ENCODE assay signal across 16 cellular contexts in genomic region chr1:211783897-211784296, GRCh38. TPM values are rescaled to one million over a fixed set of nuclear protein-coding genes. Genes with fewer than 3 reads are reported as not detected.
DNase-seq lines count a peak whose midpoint lies in the region; ATAC-seq and TF ChIP-seq lines count a peak whose summit lies in the region.
"Had no signal": no experiment of that assay in that cellular context is flagged by ENCODE, and none has a peak within 500 bp of the region (broad histone marks: within the 10 kb centered on the region; RNA-seq: fewer than 3 reads in every experiment).

No MANE protein-coding gene starts in this region.

- no peaks in the 10 kb centered on the region for H3K27me3 ChIP-seq in CD8-positive, alpha-beta memory T cell (ENCODE audit: insufficient read depth, low read length, poor library complexity, severe bottlenecking)
- no peaks in the 10 kb centered on the region for H3K27me3 ChIP-seq in colonic mucosa
- no peaks in the 10 kb centered on the region for H3K27me3 ChIP-seq in left ventricle myocardium inferior (ENCODE audit: low read depth)
- H3K27me3 ChIP-seq: tibial nerve had no signal

- ATAC-seq in mucosa of descending colon, result peak; percentile 99
- ATAC-seq: stimulated activated naive B cell treated with anti-CD40 and anti-IgM and Interleukin-4, amounts not matched to agents 10 μg/mL and 1 μg/mL and 100 μg/mL, for 72 hours had no signal

- H3K9me3 Mint-ChIP-seq in CD8-positive, alpha-beta memory T cell, result no peaks in the 10 kb centered on the region
- H3K9me3 Mint-ChIP-seq in Calu3 (ENCODE audit: low read depth, unreplicated experiment), result no peaks in the 10 kb centered on the region
- H3K9me3 Mint-ChIP-seq in activated T-cell treated with anti-CD3 and anti-CD28 coated beads, Interleukin-2, amount 50 U/mL, for 24 hours, result no peaks in the 10 kb centered on the region
- H3K9me3 Mint-ChIP-seq: activated CD4-positive, alpha-beta T cell treated with anti-CD3 and anti-CD28 coated beads, Interleukin-2, amount 10 ng/mL, durations not matched to agents 24 days and 14 days; stimulated activated naive B cell treated with anti-CD40 and anti-IgM and Interleukin-4, amounts not matched to agents 10 μg/mL and 1 μg/mL and 100 μg/mL, for 72 hours had no signal

- no TSS peak for BruUV-seq in Calu3 (replicated peaks; lab: Mats Ljungman, UMichigan)

- CTCF ChIA-PET in CD8-positive, alpha-beta memory T cell (lab: Charles Lee), result interaction anchor here (1.3 kb wide), 1 partner anchor 10 kb away, joined by 3 read pairs; no protein-coding TSS in a partner anchor
- CTCF ChIA-PET in Calu3 (lab: Charles Lee), result interaction anchor here (0.7 kb wide), 1 partner anchor 1147 kb away, joined by 6 read pairs; no protein-coding TSS in a partner anchor

- H3K4me1 Mint-ChIP-seq in CD8-positive, alpha-beta memory T cell, result peaks cover 9 to 12% (median 12%) of the 10 kb centered on the region in 3 donors
- peaks cover 11% of the 10 kb centered on the region for H3K4me1 Mint-ChIP-seq in Calu3 (ENCODE audit: low read depth, unreplicated experiment)
- peaks cover 3% of the 10 kb centered on the region for H3K4me1 Mint-ChIP-seq in activated T-cell treated with anti-CD3 and anti-CD28 coated beads, Interleukin-2, amount 50 U/mL, for 24 hours (ENCODE audit: low read depth)

- peak overlapping the region in 1 of 7 donors; percentile 1 for H3K4me3 Mint-ChIP-seq in CD8-positive, alpha-beta memory T cell
- no peak overlapping the region for H3K4me3 Mint-ChIP-seq in Calu3 (ENCODE audit: low read depth, unreplicated experiment)
- H3K4me3 Mint-ChIP-seq in activated T-cell treated with anti-CD3 and anti-CD28 coated beads, Interleukin-2, amount 50 U/mL, for 24 hours, result no peak overlapping the region
- H3K4me3 Mint-ChIP-seq: activated CD4-positive, alpha-beta T cell treated with anti-CD3 and anti-CD28 coated beads, Interleukin-2, amount 10 ng/mL, durations not matched to agents 24 days and 14 days; stimulated activated naive B cell treated with anti-CD40 and anti-IgM and Interleukin-4, amounts not matched to agents 10 μg/mL and 1 μg/mL and 100 μg/mL, for 72 hours had no signal

- peaks cover 3% of the 10 kb centered on the region for H3K36me3 ChIP-seq in CD8-positive, alpha-beta memory T cell (ENCODE audit: insufficient read depth, low read length)
- H3K36me3 ChIP-seq in colonic mucosa (no peaks in the 10 kb centered on the region), mucosa of descending colon (ENCODE audit: low read depth) (no peaks in the 10 kb centered on the region), left ventricle myocardium inferior (peaks cover 30% of the 10 kb centered on the region)

- TF ChIP-seq CTCF in colonic mucosa (IDR thresholded peaks at IDR 0.05), result no peak
- no peak for TF ChIP-seq CTCF in mucosa of descending colon (IDR thresholded peaks at IDR 0.05)
- TF ChIP-seq CTCF in left ventricle myocardium inferior (IDR thresholded peaks at IDR 0.05; ENCODE audit: borderline replicate concordance), result no peak
- TF ChIP-seq CTCF in Calu3 (IDR thresholded peaks at IDR 0.05; ENCODE audit: unreplicated experiment), result no peak

- POLR2A ChIA-PET in CD8-positive, alpha-beta memory T cell (lab: Charles Lee), result interaction anchor here (0.7 kb wide), 1 partner anchor 18 kb away, joined by 3 read pairs; no protein-coding TSS in a partner anchor

- peaks cover 0 to 48% (median 16%) of the 10 kb centered on the region in 3 donors for H3K36me3 Mint-ChIP-seq in CD8-positive, alpha-beta memory T cell
- no peaks in the 10 kb centered on the region for H3K36me3 Mint-ChIP-seq in Calu3 (ENCODE audit: insufficient read depth, unreplicated experiment)
- peaks cover 27% of the 10 kb centered on the region for H3K36me3 Mint-ChIP-seq in activated T-cell treated with anti-CD3 and anti-CD28 coated beads, Interleukin-2, amount 50 U/mL, for 24 hours (ENCODE audit: low read depth)

- no peaks in the 10 kb centered on the region for H3K27me3 Mint-ChIP-seq in CD8-positive, alpha-beta memory T cell
- no peaks in the 10 kb centered on the region for H3K27me3 Mint-ChIP-seq in Calu3 (ENCODE audit: unreplicated experiment)
- H3K27me3 Mint-ChIP-seq in activated T-cell treated with anti-CD3 and anti-CD28 coated beads, Interleukin-2, amount 50 U/mL, for 24 hours, result no peaks in the 10 kb centered on the region
- H3K27me3 Mint-ChIP-seq: activated CD4-positive, alpha-beta T cell treated with anti-CD3 and anti-CD28 coated beads, Interleukin-2, amount 10 ng/mL, durations not matched to agents 24 days and 14 days; stimulated activated naive B cell treated with anti-CD40 and anti-IgM and Interleukin-4, amounts not matched to agents 10 μg/mL and 1 μg/mL and 100 μg/mL, for 72 hours had no signal

- H3K9ac ChIP-seq in colonic mucosa (ENCODE audit: low read depth in 2 of 2, low read length in 2 of 2), result no peak overlapping the region

- no peak overlapping the region for H3K27ac ChIP-seq in CD8-positive, alpha-beta memory T cell (ENCODE audit: low read depth, low read length)
- H3K27ac ChIP-seq in colonic mucosa (no peak overlapping the region), left ventricle myocardium inferior (replicated peaks) (no peak overlapping the region)
- H3K27ac ChIP-seq: RWPE1 had no signal

- DNase-seq in CD8-positive, alpha-beta memory T cell, result peak in 1 of 5 donors; percentile 0
- DNase-seq in HuH-7.5 (ENCODE audit: low spot score), result peak; percentile 4
- peak; percentile 55 for DNase-seq in colonic mucosa
- DNase-seq in mucosa of descending colon, result peak in 1 of 3 donors; percentile 69
- DNase-seq in left ventricle myocardium inferior, result no peak
- DNase-seq in NCI-H187 (lab: John Stamatoyannopoulos, UW), result no peak
- no peak for DNase-seq in Calu3
- no peak for DNase-seq in activated T-cell treated with anti-CD3 and anti-CD28 coated beads, Interleukin-2, amount 50 U/mL, for 24 hours
- DNase-seq: activated CD4-positive, alpha-beta T cell treated with anti-CD3 and anti-CD28 coated beads, Interleukin-2, amount 10 ng/mL, durations not matched to agents 24 days and 14 days; islet precursor cell; NCI-H1694; NK-92 treated with Interleukin-12 subunit alpha and Interleukin-12 subunit beta, amount 100 ng/mL, for 24 hours; stimulated activated CD4-positive, alpha-beta T cell treated with anti-CD3 and anti-CD28 coated beads, Interleukin-15, amount 100 ng/mL, for 24 hours; stimulated activated naive B cell treated with anti-CD40 and anti-IgM and Interleukin-4, amounts not matched to agents 10 μg/mL and 1 μg/mL and 100 μg/mL, for 72 hours had no signal

- intact Hi-C loops in colonic mucosa (cut with DNase I), result no loop called here
- intact Hi-C loops in mucosa of descending colon (cut with DNase I, micrococcal nuclease), result no loop called here
- intact Hi-C loops in left ventricle myocardium inferior (cut with micrococcal nuclease), result no loop called here
- intact Hi-C loops in Calu3 (cut with micrococcal nuclease; ENCODE audit: unreplicated experiment), result no loop called here

- H3K4me3 ChIP-seq in CD8-positive, alpha-beta memory T cell (ENCODE audit: low read length), result no peak overlapping the region
- H3K4me3 ChIP-seq in colonic mucosa (no peak overlapping the region), mucosa of descending colon (no peak overlapping the region), left ventricle myocardium inferior (no peak overlapping the region)
- H3K4me3 ChIP-seq: tibial nerve had no signal

- peak overlapping the region; percentile 1 to 78 (median 42) for H3K27ac Mint-ChIP-seq in CD8-positive, alpha-beta memory T cell
- H3K27ac Mint-ChIP-seq in Calu3 (ENCODE audit: unreplicated experiment), result no peak overlapping the region
- H3K27ac Mint-ChIP-seq in activated T-cell treated with anti-CD3 and anti-CD28 coated beads, Interleukin-2, amount 50 U/mL, for 24 hours, result no peak overlapping the region
- H3K27ac Mint-ChIP-seq: activated CD4-positive, alpha-beta T cell treated with anti-CD3 and anti-CD28 coated beads, Interleukin-2, amount 10 ng/mL, durations not matched to agents 24 days and 14 days; stimulated activated naive B cell treated with anti-CD40 and anti-IgM and Interleukin-4, amounts not matched to agents 10 μg/mL and 1 μg/mL and 100 μg/mL, for 72 hours had no signal

- no peaks in the 10 kb centered on the region for H3K4me1 ChIP-seq in CD8-positive, alpha-beta memory T cell (ENCODE audit: insufficient read depth, low read length)
- H3K4me1 ChIP-seq in colonic mucosa (no peaks in the 10 kb centered on the region), mucosa of descending colon (ENCODE audit: low read depth) (no peaks in the 10 kb centered on the region), left ventricle myocardium inferior (peaks cover 25% of the 10 kb centered on the region)

- H3K9me3 ChIP-seq in CD8-positive, alpha-beta memory T cell (ENCODE audit: low read length), result no peaks in the 10 kb centered on the region
- H3K9me3 ChIP-seq in colonic mucosa (no peaks in the 10 kb centered on the region), mucosa of descending colon (no peaks in the 10 kb centered on the region), left ventricle myocardium inferior (replicated peaks) (no peaks in the 10 kb centered on the region)
- H3K9me3 ChIP-seq: tibial nerve had no signal

RNA-seq across cellular contexts. Expression of gene LPGAT1, which starts 46.7 kb away (rescaled TPM):
- 10 to 100 TPM; 25.3 to 28.9 TPM for total RNA-seq in CD8-positive, alpha-beta memory T cell
- polyA plus RNA-seq in CD8-positive, alpha-beta memory T cell, result 25.4 TPM
- total RNA-seq in colonic mucosa, result 10 to 100 TPM; 44.2 to 50.8 TPM
- total RNA-seq in mucosa of descending colon, result 10 to 100 TPM; 27.5 to 42.1 (median 34.2) TPM
- 24.9 TPM for total RNA-seq in left ventricle myocardium inferior
- 50.6 and 67.7 TPM in 2 replicates for total RNA-seq in Calu3 (2022)

Comparison
In these comparisons a context has a peak if more than half of its experiments do, and no peak if none do; other contexts are left out.
1. DNase-seq: peak in HuH-7.5 (single experiment) and colonic mucosa (single experiment); none in left ventricle myocardium inferior (single experiment), NCI-H187 (0 of 2), Calu3 (single experiment) and activated T-cell treated with anti-CD3 and anti-CD28 coated beads, Interleukin-2, amount 50 U/mL, for 24 hours (single experiment).
2. H3K27ac Mint-ChIP-seq: peak in CD8-positive, alpha-beta memory T cell (8 of 8); none in Calu3 (single experiment) and activated T-cell treated with anti-CD3 and anti-CD28 coated beads, Interleukin-2, amount 50 U/mL, for 24 hours (single experiment).